20 cellular contexts compared by ENCODE assay signal in genomic region chr5:108989761-108990392, GRCh38.
A peak's percentile ranks its signal among the peaks of the same experiment; 100 is the strongest.
DNase-seq lines count a peak whose midpoint lies in the region; ATAC-seq, FAIRE-seq and TF ChIP-seq lines count a peak whose summit lies in the region.
"Had no signal": no experiment of that assay in that cellular context is flagged by ENCODE, and none has a peak within 500 bp of the region (broad histone marks: within the 10 kb centered on the region; RNA-seq: fewer than 3 reads in every experiment).

No MANE protein-coding gene starts in this region.

- H3K4me3 ChIP-seq in HepG2 (replicated peaks in 1 of 3; ENCODE audit: insufficient read depth in 1 of 3, low read depth in 2 of 3, low read length in 3 of 3) (no peak overlapping the region), right lobe of liver (no peak overlapping the region), adipocyte (ENCODE audit: low read length) (no peak overlapping the region), fibroblast of pulmonary artery (replicated peaks; ENCODE audit: low read depth, low read length) (no peak overlapping the region), mucosa of descending colon (no peak overlapping the region)
- H3K4me3 ChIP-seq: ascending aorta, hepatocyte had no signal

- in situ Hi-C loops in HepG2 (cut with HindIII; ENCODE audit: extremely low pct_ligation_motif_present, low pct_unique_long_range_greater_than_20kb) = no loop called here

- no peak for FAIRE-seq in HepG2 (lab: Jason Lieb, UNC)
- FAIRE-seq: D721Med had no signal

- no peak overlapping the region for H3K27ac ChIP-seq in HepG2 (ENCODE audit: extremely low read length, insufficient read depth, low read length)
- no peak overlapping the region for H3K27ac ChIP-seq in right lobe of liver
- H3K27ac ChIP-seq: ascending aorta, C4-2B, hepatocyte, RWPE1 had no signal

- H3K9ac ChIP-seq in HepG2 (ENCODE audit: insufficient read depth, low read depth, low read length) (no peak overlapping the region), adipocyte (ENCODE audit: low read length) (no peak overlapping the region)

- H3K4me2 ChIP-seq in HepG2 (ENCODE audit: low read depth, low read length) = no peak overlapping the region
- H3K4me2 ChIP-seq: hepatocyte had no signal

- intact Hi-C loops in HepG2 (cut with micrococcal nuclease; ENCODE audit: unreplicated experiment) = no loop called here
- intact Hi-C loops in right lobe of liver (cut with DNase I) = no loop called here
- intact Hi-C loops in mucosa of descending colon (cut with DNase I, micrococcal nuclease) = no loop called here

- H3K79me2 ChIP-seq in HepG2 (ENCODE audit: insufficient read depth, low read length) = no peaks in the 10 kb centered on the region
- H3K79me2 ChIP-seq: hepatocyte had no signal

- POLR2A ChIA-PET in HepG2 (lab: Yijun Ruan, JAX) = no interaction called here

- TF ChIP-seq RAD21 in HepG2 (CRISPR knock-in tag; IDR thresholded peaks at IDR 0.05) = no peak

- H3K9me3 ChIP-seq in HepG2 (ENCODE audit: low read length) = no peaks in the 10 kb centered on the region; the same call in 1 of the 2 replicates
- no peaks in the 10 kb centered on the region for H3K9me3 ChIP-seq in right lobe of liver
- H3K9me3 ChIP-seq in adipocyte (ENCODE audit: control insufficient read depth, low read length) = peaks cover 7% of the 10 kb centered on the region
- H3K9me3 ChIP-seq in mucosa of descending colon = no peaks in the 10 kb centered on the region

- H3K27me3 ChIP-seq in HepG2 (ENCODE audit: control insufficient read depth in 1 of 2, insufficient read depth in 2 of 2, low read length in 2 of 2) (no peaks in the 10 kb centered on the region), right lobe of liver (no peaks in the 10 kb centered on the region), adipocyte (replicated peaks; ENCODE audit: control insufficient read depth, insufficient read depth, low read length) (no peaks in the 10 kb centered on the region)
- H3K27me3 ChIP-seq: ascending aorta, hepatocyte had no signal

- no peak for DNase-seq in HepG2 (ENCODE audit: low spot score)
- no peak for DNase-seq in right lobe of liver
- peak; percentile 33 for DNase-seq in adipocyte (ENCODE audit: low read depth)
- peak; percentile 7 for DNase-seq in fibroblast of pulmonary artery (ENCODE audit: low read depth)
- DNase-seq in stromal cell of bone marrow (ENCODE audit: low read depth) = peak; percentile 2
- no peak for DNase-seq in NCI-H1105 (lab: John Stamatoyannopoulos, UW)
- DNase-seq in COR-L47 (lab: John Stamatoyannopoulos, UW) = no peak
- no peak for DNase-seq in mucosa of descending colon
- DNase-seq: effector CD8-positive, alpha-beta T cell; immature natural killer cell; NCI-H1436 treated with DMSO at 0.1 percent for 48 hours; NCI-H524 treated with DMSO at 0.1 percent for 48 hours; nephron progenitor cell; posterior cingulate gyrus; T-helper 9 cell had no signal

- 92% methylated on average over 1 of the region's 1 CpG for WGBS in HepG2 (ENCODE audit: low lambda C conversion rate)
- WGBS in right lobe of liver (ENCODE audit: insufficient coverage, low coverage, low lambda C conversion rate, missing lambda C conversion rate) = 63% methylated on average over 1 of the region's 1 CpG

- no TSS peak for BruUV-seq in HepG2 (replicated peaks; lab: Mats Ljungman, UMichigan)

- H3K4me1 ChIP-seq in HepG2 (ENCODE audit: insufficient read depth, low read length) = no peaks in the 10 kb centered on the region
- H3K4me1 ChIP-seq in right lobe of liver = no peaks in the 10 kb centered on the region
- peaks cover 13% of the 10 kb centered on the region for H3K4me1 ChIP-seq in adipocyte (ENCODE audit: control insufficient read depth, insufficient read depth, low read length)
- H3K4me1 ChIP-seq in mucosa of descending colon (ENCODE audit: low read depth) = no peaks in the 10 kb centered on the region
- H3K4me1 ChIP-seq: ascending aorta had no signal

- H2AFZ ChIP-seq in HepG2 (ENCODE audit: low read length) = no peak overlapping the region
- H2AFZ ChIP-seq: hepatocyte had no signal

- CTCF ChIA-PET in HepG2 (lab: Yijun Ruan, JAX; ENCODE audit: low intra/inter-chr PET ratio, low total read pairs) = no interaction called here

- TF ChIP-seq EP300 in HepG2 (IDR thresholded peaks at IDR 0.05; ENCODE audit: low read depth in 2 of 2, low read length in 2 of 2) (no peak), HepG2 (CRISPR knock-in tag; IDR thresholded peaks at IDR 0.05; ENCODE audit: borderline replicate concordance) (no peak)

- TF ChIP-seq POLR2A in HepG2 (IDR thresholded peaks at IDR 0.05; ENCODE audit: insufficient read depth in 1 of 2, low read depth in 2 of 2, low read length in 2 of 2) (no peak), right lobe of liver (IDR thresholded peaks at IDR 0.05) (no peak)

- TF ChIP-seq CTCF in HepG2 (CRISPR knock-in tag; IDR thresholded peaks at IDR 0.05) (no peak), right lobe of liver (IDR thresholded peaks at IDR 0.05) (no peak), fibroblast of pulmonary artery (IDR thresholded peaks at IDR 0.05; ENCODE audit: low read length, missing control alignments) (no peak), mucosa of descending colon (IDR thresholded peaks at IDR 0.05) (no peak)

- H3K36me3 ChIP-seq in HepG2 (replicated peaks in 1 of 2; ENCODE audit: control insufficient read depth in 1 of 2, insufficient read depth in 2 of 2, low read length in 2 of 2) (no peaks in the 10 kb centered on the region), right lobe of liver (no peaks in the 10 kb centered on the region), adipocyte (ENCODE audit: control insufficient read depth, insufficient read depth, low read length, severe bottlenecking) (no peaks in the 10 kb centered on the region), mucosa of descending colon (ENCODE audit: low read depth) (no peaks in the 10 kb centered on the region)

- ATAC-seq in HepG2 (no peak), right lobe of liver (no peak), mucosa of descending colon (no peak)

- no peaks in the 10 kb centered on the region for H4K20me1 ChIP-seq in HepG2 (ENCODE audit: insufficient read depth, low read length)

TF ChIP-seq in HepG2, 621 proteins besides CTCF, POLR2A, EP300 and RAD21:
- TF ChIP-seq CSRNP1 (CRISPR knock-in tag; IDR thresholded peaks at IDR 0.05) = no peak
- peak; percentile 54; the same call in 1 of the 2 replicates for TF ChIP-seq MAFF (IDR thresholded peaks at IDR 0.05; ENCODE audit: low read depth, low read length)
- peak in 1 of 2 experiments; percentile 64; a peak in 2 of 4 replicates for TF ChIP-seq MAFK (conservative IDR thresholded peaks at IDR 0.05 in 1 of 2, IDR thresholded peaks at IDR 0.05 in 1 of 2; ENCODE audit: low read length in 2 of 2)

Comparison
In these comparisons a context has a peak if more than half of its experiments do, and no peak if none do; other contexts are left out.
1. DNase-seq: peak in adipocyte (single experiment), fibroblast of pulmonary artery (single experiment) and stromal cell of bone marrow (single experiment); none in HepG2 (single experiment), right lobe of liver (0 of 3), NCI-H1105 (single experiment), COR-L47 (single experiment) and mucosa of descending colon (0 of 3).